Comparison of ENCODE assay signal across 18 cellular contexts in genomic region chr18:76979111-76979751, GRCh38.
DNase-seq lines count a peak whose midpoint lies in the region; ATAC-seq and TF ChIP-seq lines count a peak whose summit lies in the region.
"Had no signal": no experiment of that assay in that cellular context is flagged by ENCODE, and none has a peak within 500 bp of the region (broad histone marks: within the 10 kb centered on the region; RNA-seq: fewer than 3 reads in every experiment).

No MANE protein-coding gene starts in this region.

- POLR2A ChIA-PET in activated B cell treated with CpG ODN at 0.5 μM for 24 hours (lab: Charles Lee): interaction anchor here (2.4 to 7.7 kb wide), 2 partner anchors 11 to 15 kb away, joined by 14 to 104 read pairs; no protein-coding TSS in a partner anchor

- H3K4me3 ChIP-seq in GM23338 (no peak overlapping the region), prostate gland (no peak overlapping the region)
- H3K4me3 ChIP-seq: left lung, mucosa of descending colon, right atrium auricular region had no signal

- no peaks in the 10 kb centered on the region for H4K20me1 ChIP-seq in GM23338 (replicated peaks; ENCODE audit: insufficient read depth)

- H3K9me3 Mint-ChIP-seq in GM23338 (no peaks in the 10 kb centered on the region), activated B cell treated with CpG ODN at 0.5 μM for 24 hours (no peaks in the 10 kb centered on the region), glutamatergic neuron (ENCODE audit: unreplicated experiment) (peaks cover 14% of the 10 kb centered on the region)
- H3K9me3 Mint-ChIP-seq: activated naive CD8-positive, alpha-beta T cell treated with anti-CD3 and anti-CD28 coated beads, Interleukin-2, amount 10 ng/mL, durations not matched to agents 7 days and 5 days; CD4-positive, alpha-beta T cell had no signal

- H3K27me3 ChIP-seq in GM23338 (ENCODE audit: insufficient read depth) (no peaks in the 10 kb centered on the region), prostate gland (replicated peaks; ENCODE audit: insufficient read depth) (no peaks in the 10 kb centered on the region)
- H3K27me3 ChIP-seq: left lung, right atrium auricular region had no signal

- H3K36me3 Mint-ChIP-seq in GM23338 (ENCODE audit: low read depth) (no peaks in the 10 kb centered on the region), activated B cell treated with CpG ODN at 0.5 μM for 24 hours (ENCODE audit: low read depth) (no peaks in the 10 kb centered on the region), glutamatergic neuron (ENCODE audit: unreplicated experiment) (peaks cover 4% of the 10 kb centered on the region)
- H3K36me3 Mint-ChIP-seq: activated naive CD8-positive, alpha-beta T cell treated with anti-CD3 and anti-CD28 coated beads, Interleukin-2, amount 10 ng/mL, durations not matched to agents 7 days and 5 days had no signal

- H3K27ac ChIP-seq in GM23338 (ENCODE audit: low read depth): no peak overlapping the region
- peak overlapping the region in 1 of 2 donors; percentile 29 for H3K27ac ChIP-seq in prostate gland
- H3K27ac ChIP-seq: left lung, right atrium auricular region, WERI-Rb-1 had no signal

- H3K4me3 Mint-ChIP-seq in GM23338: no peak overlapping the region
- H3K4me3 Mint-ChIP-seq in activated B cell treated with CpG ODN at 0.5 μM for 24 hours: peak overlapping the region; percentile 24
- no peak overlapping the region for H3K4me3 Mint-ChIP-seq in glutamatergic neuron (ENCODE audit: unreplicated experiment)
- H3K4me3 Mint-ChIP-seq: activated naive CD8-positive, alpha-beta T cell treated with anti-CD3 and anti-CD28 coated beads, Interleukin-2, amount 10 ng/mL, durations not matched to agents 7 days and 5 days; CD4-positive, alpha-beta T cell; T-helper 17 cell had no signal

- H3K4me1 ChIP-seq in GM23338 (ENCODE audit: insufficient read depth) (peaks cover 22% of the 10 kb centered on the region), prostate gland (replicated peaks) (no peaks in the 10 kb centered on the region)

- ATAC-seq in GM23338 (no peak), activated B cell treated with CpG ODN at 0.5 μM for 24 hours (ENCODE audit: low read depth) (no peak)
- ATAC-seq: left lung, PC-3, T-helper 17 cell had no signal

- H3K79me2 ChIP-seq in GM23338 (replicated peaks; ENCODE audit: insufficient read depth): no peaks in the 10 kb centered on the region

- H3K4me1 Mint-ChIP-seq in GM23338 (peaks cover 42% of the 10 kb centered on the region), activated B cell treated with CpG ODN at 0.5 μM for 24 hours (peaks cover 72% of the 10 kb centered on the region), glutamatergic neuron (ENCODE audit: low read depth, unreplicated experiment) (peaks cover 58% of the 10 kb centered on the region)

- H3K36me3 ChIP-seq in GM23338 (ENCODE audit: insufficient read depth) (no peaks in the 10 kb centered on the region), prostate gland (no peaks in the 10 kb centered on the region)
- H3K36me3 ChIP-seq: left lung, right atrium auricular region, WERI-Rb-1 had no signal

- no peak overlapping the region for H2AFZ ChIP-seq in GM23338

- H3K9me2 ChIP-seq in GM23338 (ENCODE audit: insufficient read depth): no peaks in the 10 kb centered on the region

- intact Hi-C loops in activated B cell treated with CpG ODN at 0.5 μM for 24 hours (cut with micrococcal nuclease): no loop called here
- intact Hi-C loops in prostate gland (cut with DNase I): no loop called here

- TF ChIP-seq POLR2A in prostate gland (IDR thresholded peaks at IDR 0.05): no peak

- TF ChIP-seq CTCF in GM23338 (conservative IDR thresholded peaks at IDR 0.05; ENCODE audit: low read depth in 2 of 2): no peak
- no peak for TF ChIP-seq CTCF in activated B cell treated with CpG ODN at 0.5 μM for 24 hours (IDR thresholded peaks at IDR 0.05)
- TF ChIP-seq CTCF in glutamatergic neuron (IDR thresholded peaks at IDR 0.05; ENCODE audit: partially characterized antibody, unreplicated experiment): no peak
- no peak for TF ChIP-seq CTCF in prostate gland (IDR thresholded peaks at IDR 0.05)

- no peaks in the 10 kb centered on the region for H3K9me3 ChIP-seq in prostate gland
- H3K9me3 ChIP-seq: left lung, mucosa of descending colon, right atrium auricular region had no signal

- DNase-seq in GM23338 (ENCODE audit: low spot score) (no peak), activated B cell treated with CpG ODN at 0.5 μM for 24 hours (no peak), glutamatergic neuron (no peak), NCI-H524 treated with DMSO at 0.1 percent for 48 hours (lab: John Stamatoyannopoulos, UW) (no peak), putamen (ENCODE audit: low spot score) (no peak), prostate gland (ENCODE audit: low spot score) (no peak)
- peak; percentile 15 for DNase-seq in stimulated activated CD8-positive, alpha-beta memory T cell treated with anti-CD3 and anti-CD28 coated beads, Interleukin-4, amount 100 ng/mL, for 48 hours
- DNase-seq: activated CD4-positive, alpha-beta T cell treated with anti-CD3 and anti-CD28 coated beads, Interleukin-2, amount 50 U/mL, for 48 hours; activated naive CD8-positive, alpha-beta T cell treated with anti-CD3 and anti-CD28 coated beads, Interleukin-2, amount 10 ng/mL, durations not matched to agents 7 days and 5 days; CD4-positive, alpha-beta T cell; GDM1; NCI-H1436; PC-3; T-helper 17 cell; WERI-Rb-1 had no signal

- CTCF ChIA-PET in activated B cell treated with CpG ODN at 0.5 μM for 24 hours (lab: Charles Lee): interaction anchor here (8.0 kb wide), 1 partner anchor 57 kb away, joined by 182 read pairs; no protein-coding TSS in a partner anchor

- H3F3A ChIP-seq in GM23338 (replicated peaks; ENCODE audit: low read depth): no peaks in the 10 kb centered on the region

- H3K4me2 ChIP-seq in GM23338: no peak overlapping the region

- peaks cover 18% of the 10 kb centered on the region for H3K27me3 Mint-ChIP-seq in GM23338 (ENCODE audit: insufficient read depth, low read depth, poor library complexity)
- H3K27me3 Mint-ChIP-seq in activated B cell treated with CpG ODN at 0.5 μM for 24 hours: no peaks in the 10 kb centered on the region
- H3K27me3 Mint-ChIP-seq in glutamatergic neuron (ENCODE audit: unreplicated experiment): peaks cover 11% of the 10 kb centered on the region
- H3K27me3 Mint-ChIP-seq: activated naive CD8-positive, alpha-beta T cell treated with anti-CD3 and anti-CD28 coated beads, Interleukin-2, amount 10 ng/mL, durations not matched to agents 7 days and 5 days; CD4-positive, alpha-beta T cell; T-helper 17 cell had no signal

- 0 out of 2 replicates have a peak overlapping the region, but pooled peaks have one; percentile 43 for H3K27ac Mint-ChIP-seq in GM23338
- H3K27ac Mint-ChIP-seq in activated B cell treated with CpG ODN at 0.5 μM for 24 hours: peak overlapping the region; percentile 91
- peak overlapping the region; percentile 25 for H3K27ac Mint-ChIP-seq in glutamatergic neuron (ENCODE audit: unreplicated experiment)
- H3K27ac Mint-ChIP-seq: activated naive CD8-positive, alpha-beta T cell treated with anti-CD3 and anti-CD28 coated beads, Interleukin-2, amount 10 ng/mL, durations not matched to agents 7 days and 5 days; CD4-positive, alpha-beta T cell; T-helper 17 cell had no signal

- WGBS in prostate gland: 95% methylated on average over 31 of the region's 31 CpGs

TF ChIP-seq in GM23338, 12 proteins besides CTCF, POLR2A, EP300 and RAD21 (continues in another document):
- no peak for TF ChIP-seq REST (IDR thresholded peaks at IDR 0.05; ENCODE audit: unreplicated experiment)
- no peak for TF ChIP-seq EZH2 (IDR thresholded peaks at IDR 0.05; ENCODE audit: low read depth, unreplicated experiment)
- no peak for TF ChIP-seq STAT1 (IDR thresholded peaks at IDR 0.05; ENCODE audit: unreplicated experiment)
- no peak for TF ChIP-seq NANOG (IDR thresholded peaks at IDR 0.05; ENCODE audit: borderline replicate concordance)
- no peak for TF ChIP-seq ETS1 (IDR thresholded peaks at IDR 0.05)
- TF ChIP-seq POLR2AphosphoS5 (IDR thresholded peaks at IDR 0.05; ENCODE audit: low read depth): no peak
- TF ChIP-seq ZNF331 (CRISPR knock-in tag; IDR thresholded peaks at IDR 0.05; ENCODE audit: low read depth): no peak
- TF ChIP-seq EZH2phosphoT487 (IDR thresholded peaks at IDR 0.05; ENCODE audit: unreplicated experiment): no peak
- no peak for TF ChIP-seq CREB1 (CRISPR knock-in tag; IDR thresholded peaks at IDR 0.05; ENCODE audit: low read depth)
- TF ChIP-seq ZNF114 (CRISPR knock-in tag; IDR thresholded peaks at IDR 0.05): no peak

Comparison
In these comparisons a context has a peak if more than half of its experiments do, and no peak if none do; other contexts are left out.
1. H3K27ac Mint-ChIP-seq: peak in every context shown above with its lines; median percentile 91 in activated B cell treated with CpG ODN at 0.5 μM for 24 hours; 43 in GM23338; 25 in glutamatergic neuron.